In genomic region chr16:3023669-3024478, GRCh38 we compare ENCODE assay signal across 1 cellular context.
TF ChIP-seq lines count a peak whose summit lies in the region.

A gene with protein sequence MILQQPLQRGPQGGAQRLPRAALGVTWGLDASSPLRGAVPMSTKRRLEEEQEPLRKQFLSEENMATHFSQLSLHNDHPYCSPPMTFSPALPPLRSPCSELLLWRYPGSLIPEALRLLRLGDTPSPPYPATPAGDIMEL (minus strand): TSS chr16:3023942. CDS start chr16:3023941, 1 bp downstream.
Gene THOC6 (plus strand): TSS chr16:3024035. CDS start chr16:3024327, 292 bp downstream.

TF ChIP-seq in HepG2, 621 proteins besides CTCF, POLR2A, EP300 and RAD21 (continued from another document and continues in another):
- TF ChIP-seq ZNF746 (CRISPR knock-in tag; IDR thresholded peaks at IDR 0.05) (no peak), MYC (CRISPR knock-in tag; IDR thresholded peaks at IDR 0.05; ENCODE audit: borderline replicate concordance) (peak; percentile 95), YEATS2 (CRISPR knock-in tag; IDR thresholded peaks at IDR 0.05; ENCODE audit: borderline replicate concordance) (peak; percentile 73; the same call in 1 of the 2 replicates), ZBTB7A (CRISPR knock-in tag; IDR thresholded peaks at IDR 0.05) (0 out of 2 replicates have a peak, but pooled peaks have one; percentile 57), ZNF124 (CRISPR knock-in tag; IDR thresholded peaks at IDR 0.05) (peak; percentile 88), ZNF800 (CRISPR knock-in tag; IDR thresholded peaks at IDR 0.05) (no peak), ZFP37 (CRISPR knock-in tag; IDR thresholded peaks at IDR 0.05; ENCODE audit: borderline replicate concordance) (0 out of 2 replicates have a peak, but pooled peaks have one; percentile 8), GLI4 (CRISPR knock-in tag; IDR thresholded peaks at IDR 0.05; ENCODE audit: borderline replicate concordance) (peak; percentile 93; the same call in 1 of the 2 replicates), ZNF446 (CRISPR knock-in tag; IDR thresholded peaks at IDR 0.05) (peak; percentile 72; the same call in 1 of the 2 replicates), ZNF552 (CRISPR knock-in tag; IDR thresholded peaks at IDR 0.05; ENCODE audit: borderline replicate concordance) (0 out of 2 replicates have a peak, but pooled peaks have one; percentile 61), MBNL3 (CRISPR knock-in tag; conservative IDR thresholded peaks at IDR 0.05) (no peak), ZNF660 (CRISPR knock-in tag; IDR thresholded peaks at IDR 0.05; ENCODE audit: borderline replicate concordance, low read depth) (no peak), SRSF1 (optimal IDR thresholded peaks at IDR 0.05; ENCODE audit: low read depth, low read length) (peak; percentile 95), ZFP90 (CRISPR knock-in tag; IDR thresholded peaks at IDR 0.05; ENCODE audit: borderline replicate concordance) (no peak), TEAD3 (CRISPR knock-in tag; optimal IDR thresholded peaks at IDR 0.05; ENCODE audit: borderline replicate concordance) (peak; percentile 80), DR1 (CRISPR knock-in tag; IDR thresholded peaks at IDR 0.05) (peak; percentile 25; the same call in 1 of the 2 replicates), E2F1 (CRISPR knock-in tag; IDR thresholded peaks at IDR 0.05) (peak; percentile 71), ZNF562 (CRISPR knock-in tag; IDR thresholded peaks at IDR 0.05; ENCODE audit: borderline replicate concordance) (no peak; the same call in 1 of the 2 replicates), ZNF879 (CRISPR knock-in tag; IDR thresholded peaks at IDR 0.05) (peak; percentile 71; the same call in 1 of the 2 replicates), GPN1 (CRISPR knock-in tag; IDR thresholded peaks at IDR 0.05; ENCODE audit: borderline replicate concordance) (peak; percentile 31; the same call in 1 of the 2 replicates), KDM5A (IDR thresholded peaks at IDR 0.05; ENCODE audit: borderline replicate concordance, low read length) (peak; percentile 71; the same call in 1 of the 2 replicates), FOXC1 (CRISPR knock-in tag; IDR thresholded peaks at IDR 0.05; ENCODE audit: borderline replicate concordance) (peak; percentile 34; the same call in 1 of the 2 replicates), THAP7 (CRISPR knock-in tag; IDR thresholded peaks at IDR 0.05) (peak; percentile 29; the same call in 1 of the 2 replicates), CC2D1A (CRISPR knock-in tag; IDR thresholded peaks at IDR 0.05) (no peak), MAFG (CRISPR knock-in tag; IDR thresholded peaks at IDR 0.05) (no peak), HES4 (CRISPR knock-in tag; IDR thresholded peaks at IDR 0.05; ENCODE audit: borderline replicate concordance) (peak; percentile 58; the same call in 1 of the 2 replicates), ZNF441 (CRISPR knock-in tag; IDR thresholded peaks at IDR 0.05; ENCODE audit: borderline replicate concordance) (no peak; the same call in 1 of the 2 replicates), GZF1 (CRISPR knock-in tag; IDR thresholded peaks at IDR 0.05) (0 out of 2 replicates have a peak, but pooled peaks have one; percentile 34), ZNF329 (CRISPR knock-in tag; IDR thresholded peaks at IDR 0.05; ENCODE audit: low read depth) (0 out of 2 replicates have a peak, but pooled peaks have one; percentile 75), RFXAP (CRISPR knock-in tag; IDR thresholded peaks at IDR 0.05; ENCODE audit: borderline replicate concordance) (0 out of 2 replicates have a peak, but pooled peaks have one; percentile 0), FOXM1 (CRISPR knock-in tag; IDR thresholded peaks at IDR 0.05) (no peak), PRPF4 (IDR thresholded peaks at IDR 0.05; ENCODE audit: low read depth, low read length, poor library complexity, severe bottlenecking) (no peak), GATAD1 (CRISPR knock-in tag; IDR thresholded peaks at IDR 0.05) (peak; percentile 87), ISL2 (CRISPR knock-in tag; IDR thresholded peaks at IDR 0.05) (peak; percentile 75), ZNF563 (CRISPR knock-in tag; IDR thresholded peaks at IDR 0.05) (peak; percentile 88), BCL6 (CRISPR knock-in tag; IDR thresholded peaks at IDR 0.05) (peak; percentile 36; the same call in 1 of the 2 replicates), ESRRA (CRISPR knock-in tag; IDR thresholded peaks at IDR 0.05; ENCODE audit: low read depth) (0 out of 2 replicates have a peak, but pooled peaks have one; percentile 44), ZBTB25 (CRISPR knock-in tag; IDR thresholded peaks at IDR 0.05) (peak; percentile 89), TRAFD1 (CRISPR knock-in tag; IDR thresholded peaks at IDR 0.05; ENCODE audit: borderline replicate concordance) (no peak), ZNF776 (CRISPR knock-in tag; IDR thresholded peaks at IDR 0.05) (peak; percentile 86; the same call in 1 of the 2 replicates), THYN1 (CRISPR knock-in tag; IDR thresholded peaks at IDR 0.05; ENCODE audit: borderline replicate concordance, low read depth) (0 out of 2 replicates have a peak, but pooled peaks have one; percentile 37), GTF2F1 (IDR thresholded peaks at IDR 0.05; ENCODE audit: low read length) (no peak)
- TF ChIP-seq, protein P1, sequence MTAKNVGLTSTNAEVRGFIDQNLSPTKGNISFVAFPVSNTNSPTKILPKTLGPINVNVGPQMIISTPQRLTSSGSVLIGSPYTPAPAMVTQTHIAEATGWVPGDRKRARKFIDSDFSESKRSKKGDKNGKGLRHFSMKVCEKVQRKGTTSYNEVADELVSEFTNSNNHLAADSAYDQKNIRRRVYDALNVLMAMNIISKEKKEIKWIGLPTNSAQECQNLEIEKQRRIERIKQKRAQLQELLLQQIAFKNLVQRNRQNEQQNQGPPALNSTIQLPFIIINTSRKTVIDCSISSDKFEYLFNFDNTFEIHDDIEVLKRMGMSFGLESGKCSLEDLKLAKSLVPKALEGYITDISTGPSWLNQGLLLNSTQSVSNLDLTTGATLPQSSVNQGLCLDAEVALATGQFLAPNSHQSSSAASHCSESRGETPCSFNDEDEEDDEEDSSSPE (CRISPR knock-in tag; IDR thresholded peaks at IDR 0.05) = peak; percentile 90
- TF ChIP-seq, protein P2, sequence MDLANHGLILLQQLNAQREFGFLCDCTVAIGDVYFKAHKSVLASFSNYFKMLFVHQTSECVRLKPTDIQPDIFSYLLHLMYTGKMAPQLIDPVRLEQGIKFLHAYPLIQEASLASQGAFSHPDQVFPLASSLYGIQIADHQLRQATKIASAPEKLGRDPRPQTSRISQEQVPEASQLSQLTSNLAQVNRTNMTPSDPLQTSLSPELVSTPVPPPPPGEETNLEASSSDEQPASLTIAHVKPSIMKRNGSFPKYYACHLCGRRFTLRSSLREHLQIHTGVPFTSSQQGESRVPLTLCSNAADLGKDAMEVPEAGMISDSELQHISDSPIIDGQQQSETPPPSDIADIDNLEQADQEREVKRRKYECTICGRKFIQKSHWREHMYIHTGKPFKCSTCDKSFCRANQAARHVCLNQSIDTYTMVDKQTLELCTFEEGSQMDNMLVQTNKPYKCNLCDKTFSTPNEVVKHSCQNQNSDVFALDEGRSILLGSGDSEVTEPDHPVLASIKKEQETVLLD (CRISPR knock-in tag; IDR thresholded peaks at IDR 0.05; ENCODE audit: low read depth) = peak; percentile 71; the same call in 1 of the 2 replicates
- TF ChIP-seq, protein P3, sequence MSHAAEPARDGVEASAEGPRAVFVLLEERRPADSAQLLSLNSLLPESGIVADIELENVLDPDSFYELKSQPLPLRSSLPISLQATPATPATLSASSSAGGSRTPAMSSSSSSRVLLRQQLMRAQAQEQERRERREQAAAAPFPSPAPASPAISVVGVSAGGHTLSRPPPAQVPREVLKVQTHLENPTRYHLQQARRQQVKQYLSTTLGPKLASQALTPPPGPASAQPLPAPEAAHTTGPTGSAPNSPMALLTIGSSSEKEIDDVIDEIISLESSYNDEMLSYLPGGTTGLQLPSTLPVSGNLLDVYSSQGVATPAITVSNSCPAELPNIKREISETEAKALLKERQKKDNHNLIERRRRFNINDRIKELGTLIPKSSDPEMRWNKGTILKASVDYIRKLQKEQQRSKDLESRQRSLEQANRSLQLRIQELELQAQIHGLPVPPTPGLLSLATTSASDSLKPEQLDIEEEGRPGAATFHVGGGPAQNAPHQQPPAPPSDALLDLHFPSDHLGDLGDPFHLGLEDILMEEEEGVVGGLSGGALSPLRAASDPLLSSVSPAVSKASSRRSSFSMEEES (CRISPR knock-in tag; IDR thresholded peaks at IDR 0.05) = peak; percentile 95
- TF ChIP-seq, protein P4, sequence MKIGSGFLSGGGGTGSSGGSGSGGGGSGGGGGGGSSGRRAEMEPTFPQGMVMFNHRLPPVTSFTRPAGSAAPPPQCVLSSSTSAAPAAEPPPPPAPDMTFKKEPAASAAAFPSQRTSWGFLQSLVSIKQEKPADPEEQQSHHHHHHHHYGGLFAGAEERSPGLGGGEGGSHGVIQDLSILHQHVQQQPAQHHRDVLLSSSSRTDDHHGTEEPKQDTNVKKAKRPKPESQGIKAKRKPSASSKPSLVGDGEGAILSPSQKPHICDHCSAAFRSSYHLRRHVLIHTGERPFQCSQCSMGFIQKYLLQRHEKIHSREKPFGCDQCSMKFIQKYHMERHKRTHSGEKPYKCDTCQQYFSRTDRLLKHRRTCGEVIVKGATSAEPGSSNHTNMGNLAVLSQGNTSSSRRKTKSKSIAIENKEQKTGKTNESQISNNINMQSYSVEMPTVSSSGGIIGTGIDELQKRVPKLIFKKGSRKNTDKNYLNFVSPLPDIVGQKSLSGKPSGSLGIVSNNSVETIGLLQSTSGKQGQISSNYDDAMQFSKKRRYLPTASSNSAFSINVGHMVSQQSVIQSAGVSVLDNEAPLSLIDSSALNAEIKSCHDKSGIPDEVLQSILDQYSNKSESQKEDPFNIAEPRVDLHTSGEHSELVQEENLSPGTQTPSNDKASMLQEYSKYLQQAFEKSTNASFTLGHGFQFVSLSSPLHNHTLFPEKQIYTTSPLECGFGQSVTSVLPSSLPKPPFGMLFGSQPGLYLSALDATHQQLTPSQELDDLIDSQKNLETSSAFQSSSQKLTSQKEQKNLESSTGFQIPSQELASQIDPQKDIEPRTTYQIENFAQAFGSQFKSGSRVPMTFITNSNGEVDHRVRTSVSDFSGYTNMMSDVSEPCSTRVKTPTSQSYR (CRISPR knock-in tag; IDR thresholded peaks at IDR 0.05; ENCODE audit: borderline replicate concordance) = peak; percentile 88
- TF ChIP-seq, protein P5, sequence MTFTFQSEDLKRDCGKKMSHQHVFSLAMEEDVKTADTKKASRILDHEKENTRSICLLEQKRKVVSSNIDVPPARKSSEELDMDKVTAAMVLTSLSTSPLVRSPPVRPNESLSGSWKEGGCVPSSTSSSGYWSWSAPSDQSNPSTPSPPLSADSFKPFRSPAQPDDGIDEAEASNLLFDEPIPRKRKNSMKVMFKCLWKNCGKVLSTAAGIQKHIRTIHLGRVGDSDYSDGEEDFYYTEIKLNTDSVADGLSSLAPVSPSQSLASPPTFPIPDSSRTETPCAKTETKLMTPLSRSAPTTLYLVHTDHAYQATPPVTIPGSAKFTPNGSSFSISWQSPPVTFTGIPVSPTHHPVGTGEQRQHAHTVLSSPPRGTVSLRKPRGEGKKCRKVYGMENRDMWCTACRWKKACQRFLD (CRISPR knock-in tag; IDR thresholded peaks at IDR 0.05; ENCODE audit: borderline replicate concordance) = no peak
